ENCODE assay signal across 1 cellular context in genomic region chr5:174935854-174936474, GRCh38.
TF ChIP-seq lines count a peak whose summit lies in the region.

No MANE protein-coding gene starts in this region.

TF ChIP-seq in H1, 55 proteins besides CTCF, POLR2A, EP300 and RAD21 (continued from another document):
- peak; percentile 60 for TF ChIP-seq BACH1 (IDR thresholded peaks at IDR 0.05; ENCODE audit: low read length)
